In the genomic region with DNA sequence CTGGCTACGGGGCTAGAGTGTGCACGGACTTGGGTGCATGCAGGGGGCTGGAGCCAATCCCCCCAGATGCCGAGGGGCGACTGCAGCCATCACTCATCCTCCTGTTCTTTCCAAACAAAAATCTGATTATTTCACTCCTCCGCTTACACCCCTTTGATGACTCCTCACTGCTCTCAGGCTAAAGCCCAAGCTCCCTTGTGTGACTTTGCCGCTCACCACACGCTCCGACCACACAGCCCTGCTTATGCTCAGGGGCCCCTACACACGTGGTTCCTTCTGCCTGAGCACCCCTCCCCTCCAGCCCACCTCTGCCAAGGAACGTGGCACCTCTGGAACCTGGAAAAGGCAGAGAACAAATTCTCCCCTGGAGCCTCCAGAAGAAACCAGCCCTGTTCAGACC, we compare ENCODE assay signal across 24 cellular contexts. TPM values are rescaled to one million over a fixed set of nuclear protein-coding genes. Genes with fewer than 3 reads are reported as not detected.
A peak's percentile ranks its signal among the peaks of the same experiment; 100 is the strongest.
DNase-seq lines count a peak whose midpoint lies in the region; TF ChIP-seq lines count a peak whose summit lies in the region.
"Had no signal": no experiment of that assay in that cellular context is flagged by ENCODE, and none has a peak within 500 bp of the region (broad histone marks: within the 10 kb centered on the region; RNA-seq: fewer than 3 reads in every experiment).

No MANE protein-coding gene starts in this region.

- no peak overlapping the region for H3K4me3 Mint-ChIP-seq in T-helper 1 cell treated with Interleukin-12 subunit alpha and Interleukin-12 subunit beta and Interleukin-4 antibody, amounts not matched to agents 30 μg/mL and 1 μg/mL, for 36 hours
- peak overlapping the region; percentile 67 for H3K4me3 Mint-ChIP-seq in endothelial cell (ENCODE audit: unreplicated experiment)
- H3K4me3 Mint-ChIP-seq: dendritic cell treated with granulocyte-macrophage colony-stimulating factor and Interleukin-4, amounts not matched to agents 40 ng/mL and 50 ng/mL, for 4 days had no signal

- H3K36me3 ChIP-seq in thymus (ENCODE audit: control insufficient read depth, insufficient read depth) (peaks cover 70% of the 10 kb centered on the region), BE2C (peaks cover 42% of the 10 kb centered on the region)

- H3K4me1 Mint-ChIP-seq in T-helper 1 cell treated with Interleukin-12 subunit alpha and Interleukin-12 subunit beta and Interleukin-4 antibody, amounts not matched to agents 30 μg/mL and 1 μg/mL, for 36 hours (ENCODE audit: low read depth): peaks cover 19% of the 10 kb centered on the region
- H3K4me1 Mint-ChIP-seq in endothelial cell (ENCODE audit: unreplicated experiment): no peaks in the 10 kb centered on the region

- 91% methylated on average over 10 of the region's 10 CpGs for WGBS in thymus

- H3K27me3 ChIP-seq in thymus (ENCODE audit: control insufficient read depth, insufficient read depth) (no peaks in the 10 kb centered on the region), BE2C (no peaks in the 10 kb centered on the region)
- H3K27me3 ChIP-seq: upper lobe of left lung had no signal

- H3K4me3 ChIP-seq in thymus (ENCODE audit: low read length): no peak overlapping the region
- no peak overlapping the region for H3K4me3 ChIP-seq in BE2C (ENCODE audit: low read depth, low read length)
- H3K4me3 ChIP-seq: GM12878, K562, upper lobe of left lung had no signal

- H3K4me1 ChIP-seq in thymus (ENCODE audit: control insufficient read depth, insufficient read depth, low read length) (peaks cover 5% of the 10 kb centered on the region), BE2C (no peaks in the 10 kb centered on the region)
- H3K4me1 ChIP-seq: upper lobe of left lung had no signal

- peaks cover 37% of the 10 kb centered on the region for H3K36me3 Mint-ChIP-seq in T-helper 1 cell treated with Interleukin-12 subunit alpha and Interleukin-12 subunit beta and Interleukin-4 antibody, amounts not matched to agents 30 μg/mL and 1 μg/mL, for 36 hours (ENCODE audit: low read depth)
- H3K36me3 Mint-ChIP-seq in endothelial cell (ENCODE audit: low read depth, unreplicated experiment): peaks cover 40% of the 10 kb centered on the region

- peak overlapping the region; percentile 55 for H3K27ac Mint-ChIP-seq in T-helper 1 cell treated with Interleukin-12 subunit alpha and Interleukin-12 subunit beta and Interleukin-4 antibody, amounts not matched to agents 30 μg/mL and 1 μg/mL, for 36 hours
- H3K27ac Mint-ChIP-seq in endothelial cell (ENCODE audit: unreplicated experiment): no peak overlapping the region
- H3K27ac Mint-ChIP-seq: dendritic cell treated with granulocyte-macrophage colony-stimulating factor and Interleukin-4, amounts not matched to agents 40 ng/mL and 50 ng/mL, for 4 days had no signal

- DNase-seq in T-helper 1 cell (no peak), endothelial cell (ENCODE audit: low spot score) (no peak), BE2C (no peak), NOMO-1 treated with DMSO at 0.1 percent for 48 hours (lab: John Stamatoyannopoulos, UW; ENCODE audit: unreplicated experiment) (no peak)
- peak; percentile 9 for DNase-seq in stimulated activated CD4-positive, alpha-beta T cell treated with anti-CD3 and anti-CD28 coated beads, Interleukin-1b, Interleukin-23, amount 100 ng/mL, for 48 hours
- no peak for DNase-seq in stimulated activated CD4-positive, alpha-beta T cell treated with anti-CD3 and anti-CD28 coated beads, Interleukin-2, amount 100 ng/mL, for 24 hours
- DNase-seq: AML-193; anterior cingulate cortex; caudate nucleus; COR-L47; DND-41; mammary epithelial cell; MM.1S; NCI-H1694; nucleus accumbens; small intestine; stimulated activated CD4-positive, alpha-beta T cell treated with anti-CD3 and anti-CD28 coated beads, Interleukin-4, amount 100 ng/mL, for 4 hours; upper lobe of left lung had no signal

- no peaks in the 10 kb centered on the region for H3K9me3 ChIP-seq in thymus (ENCODE audit: control insufficient read depth)
- H3K9me3 ChIP-seq in BE2C: no peaks in the 10 kb centered on the region; the same call in 1 of the 2 replicates
- H3K9me3 ChIP-seq: upper lobe of left lung had no signal

- peak overlapping the region; percentile 83 for H3K27ac ChIP-seq in thymus (ENCODE audit: low read depth)
- H3K27ac ChIP-seq: 22Rv1, upper lobe of left lung had no signal

- no peaks in the 10 kb centered on the region for H3K9me3 Mint-ChIP-seq in T-helper 1 cell treated with Interleukin-12 subunit alpha and Interleukin-12 subunit beta and Interleukin-4 antibody, amounts not matched to agents 30 μg/mL and 1 μg/mL, for 36 hours
- no peaks in the 10 kb centered on the region for H3K9me3 Mint-ChIP-seq in endothelial cell (ENCODE audit: unreplicated experiment)

- no peaks in the 10 kb centered on the region for H3K27me3 Mint-ChIP-seq in T-helper 1 cell treated with Interleukin-12 subunit alpha and Interleukin-12 subunit beta and Interleukin-4 antibody, amounts not matched to agents 30 μg/mL and 1 μg/mL, for 36 hours (ENCODE audit: low read depth)
- H3K27me3 Mint-ChIP-seq in endothelial cell (ENCODE audit: unreplicated experiment): no peaks in the 10 kb centered on the region
- H3K27me3 Mint-ChIP-seq: dendritic cell treated with granulocyte-macrophage colony-stimulating factor and Interleukin-4, amounts not matched to agents 40 ng/mL and 50 ng/mL, for 4 days had no signal

- TF ChIP-seq CTCF in endothelial cell (IDR thresholded peaks at IDR 0.05; ENCODE audit: unreplicated experiment): no peak
- no peak for TF ChIP-seq CTCF in BE2C (IDR thresholded peaks at IDR 0.05; ENCODE audit: low read depth, low read length)

RNA-seq across cellular contexts. Expression of gene CHFR, which starts 13.7 kb away (rescaled TPM):
- 74.1 TPM for total RNA-seq in endothelial cell (ENCODE audit: unreplicated experiment)
- 85.4 TPM for polyA plus RNA-seq in thymus
- 67.5 TPM for polyA plus RNA-seq in BE2C (2012; ENCODE audit: insufficient read depth, insufficient read length, low read depth)

RNA-seq across cellular contexts. Expression of gene GOLGA3, which starts 45.1 kb away (rescaled TPM):
- total RNA-seq in endothelial cell (ENCODE audit: unreplicated experiment): 44.3 TPM
- polyA plus RNA-seq in thymus: 19.5 TPM
- polyA plus RNA-seq in BE2C (2012; ENCODE audit: insufficient read depth, insufficient read length, low read depth): 46.7 TPM
